In the genomic region with DNA sequence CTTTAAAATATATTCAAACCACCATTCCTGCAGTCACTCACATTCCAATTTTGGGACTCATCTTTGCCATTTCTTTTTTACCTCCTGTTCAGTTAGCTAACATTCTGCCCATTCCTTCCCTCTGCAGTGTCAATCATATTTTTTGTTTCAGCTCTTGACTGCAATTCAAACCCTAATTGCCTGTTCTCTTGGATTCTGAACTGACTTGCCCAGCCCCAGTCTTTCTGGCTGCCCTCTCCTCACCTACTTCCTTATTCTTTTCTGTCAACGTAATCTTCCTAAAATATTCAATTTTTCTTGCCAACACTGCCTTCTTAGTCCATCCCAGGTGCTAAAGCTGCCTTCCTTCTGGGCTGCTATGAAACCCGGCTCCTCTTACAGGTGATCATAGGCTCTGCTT, we compare ENCODE assay signal across 1 cellular context.
TF ChIP-seq lines count a peak whose summit lies in the region.

No MANE protein-coding gene starts in this region.

TF ChIP-seq in K562, 482 proteins besides CTCF, POLR2A, EP300 and RAD21:
- TF ChIP-seq, protein P1, sequence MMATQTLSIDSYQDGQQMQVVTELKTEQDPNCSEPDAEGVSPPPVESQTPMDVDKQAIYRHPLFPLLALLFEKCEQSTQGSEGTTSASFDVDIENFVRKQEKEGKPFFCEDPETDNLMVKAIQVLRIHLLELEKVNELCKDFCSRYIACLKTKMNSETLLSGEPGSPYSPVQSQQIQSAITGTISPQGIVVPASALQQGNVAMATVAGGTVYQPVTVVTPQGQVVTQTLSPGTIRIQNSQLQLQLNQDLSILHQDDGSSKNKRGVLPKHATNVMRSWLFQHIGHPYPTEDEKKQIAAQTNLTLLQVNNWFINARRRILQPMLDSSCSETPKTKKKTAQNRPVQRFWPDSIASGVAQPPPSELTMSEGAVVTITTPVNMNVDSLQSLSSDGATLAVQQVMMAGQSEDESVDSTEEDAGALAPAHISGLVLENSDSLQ (IDR thresholded peaks at IDR 0.05) = peak; percentile 50
- no peak for TF ChIP-seq PCBP1 (IDR thresholded peaks at IDR 0.05; ENCODE audit: low read depth, low read length, poor library complexity, severe bottlenecking)
